ENCODE assay signal across 24 cellular contexts in the genomic region with DNA sequence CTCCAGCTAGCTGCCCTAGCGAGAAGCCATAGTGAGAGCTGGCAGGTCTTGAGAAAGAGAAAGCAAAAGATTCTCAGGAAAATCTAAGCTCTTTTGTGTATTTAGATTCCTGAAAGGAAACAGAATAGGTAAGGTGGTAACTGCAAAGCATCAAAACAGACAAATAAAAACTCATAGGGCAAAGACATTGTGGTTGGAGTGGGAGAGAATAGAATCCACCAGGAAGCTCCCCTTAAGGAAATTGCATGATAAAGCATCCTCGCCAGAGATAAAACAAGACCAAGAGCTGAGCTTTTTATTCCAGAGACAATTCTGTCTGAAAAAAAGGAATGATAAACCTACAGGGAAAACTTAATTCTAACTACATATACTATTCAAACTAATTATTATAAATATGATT.
"Had no signal": no experiment of that assay in that cellular context is flagged by ENCODE, and none has a peak within 500 bp of the region (broad histone marks: within the 10 kb centered on the region; RNA-seq: fewer than 3 reads in every experiment).

No MANE protein-coding gene starts in this region.

- H3K4me3 ChIP-seq: mucosa of descending colon, prostate gland, right atrium auricular region, smooth muscle cell, stomach, thyroid gland had no signal

- DNase-seq: cortex of kidney; hypothalamus; kidney; mesenchymal stem cell; mucosa of descending colon; naive B cell; nucleus accumbens; stimulated activated CD4-positive, alpha-beta T cell treated with anti-CD3 and anti-CD28 coated beads, Interleukin-12 subunit alpha, Interleukin-12 subunit beta, amount 100 ng/mL, for 4 hours; stimulated activated CD4-positive, alpha-beta T cell treated with anti-CD3 and anti-CD28 coated beads, Interleukin-1b, Interleukin-23, amount 100 ng/mL, for 48 hours; stimulated activated CD4-positive, alpha-beta T cell treated with anti-CD3 and anti-CD28 coated beads, Interleukin-4, amount 100 ng/mL, for 1 hour; stimulated activated naive CD4-positive, alpha-beta T cell treated with Interleukin-2 at 50 U/mL for 16 hours; stomach; thyroid gland had no signal

- H3K4me1 Mint-ChIP-seq: mesothelial cell of epicardium; naive B cell; neural crest cell; stimulated activated effector memory CD8-positive, alpha-beta T cell treated with anti-CD3 and anti-CD28 coated beads, Interleukin-12 subunit alpha, Interleukin-12 subunit beta, amount 100 ng/mL, for 72 hours had no signal

- H3K27ac Mint-ChIP-seq: mesothelial cell of epicardium; naive B cell; natural killer cell treated with Interleukin-12 subunit alpha and Interleukin-12 subunit beta and Interleukin-15 and Interleukin-18, amount 100 ng/mL, for 72 hours; stimulated activated effector memory CD8-positive, alpha-beta T cell treated with anti-CD3 and anti-CD28 coated beads, Interleukin-12 subunit alpha, Interleukin-12 subunit beta, amount 100 ng/mL, for 72 hours; type B pancreatic cell had no signal

- H3K27me3 ChIP-seq: right atrium auricular region, stomach, thyroid gland had no signal

- H3K36me3 Mint-ChIP-seq: mesothelial cell of epicardium; naive B cell; stimulated activated effector memory CD8-positive, alpha-beta T cell treated with anti-CD3 and anti-CD28 coated beads, Interleukin-12 subunit alpha, Interleukin-12 subunit beta, amount 100 ng/mL, for 72 hours; type B pancreatic cell had no signal

- H3K9me3 Mint-ChIP-seq: mesothelial cell of epicardium, neural crest cell, type B pancreatic cell had no signal

- H3K9me3 ChIP-seq: mucosa of descending colon, prostate gland, right atrium auricular region, stomach, thyroid gland had no signal

- H3K4me3 Mint-ChIP-seq: mesothelial cell of epicardium; naive B cell; natural killer cell treated with Interleukin-12 subunit alpha and Interleukin-12 subunit beta and Interleukin-15 and Interleukin-18, amount 100 ng/mL, for 72 hours; neural crest cell; stimulated activated effector memory CD8-positive, alpha-beta T cell treated with anti-CD3 and anti-CD28 coated beads, Interleukin-12 subunit alpha, Interleukin-12 subunit beta, amount 100 ng/mL, for 72 hours; type B pancreatic cell had no signal

- H3K27ac ChIP-seq: prostate gland, right atrium auricular region, stomach, thyroid gland had no signal

- H3K27me3 Mint-ChIP-seq: naive B cell; natural killer cell treated with Interleukin-12 subunit alpha and Interleukin-12 subunit beta and Interleukin-15 and Interleukin-18, amount 100 ng/mL, for 72 hours; type B pancreatic cell had no signal

- ATAC-seq: left lobe of liver; mucosa of descending colon; natural killer cell treated with Interleukin-12 subunit alpha and Interleukin-12 subunit beta and Interleukin-15 and Interleukin-18, amount 100 ng/mL, for 72 hours; sciatic nerve; stimulated activated effector memory CD8-positive, alpha-beta T cell treated with anti-CD3 and anti-CD28 coated beads, Interleukin-12 subunit alpha, Interleukin-12 subunit beta, amount 100 ng/mL, for 72 hours had no signal

- H3K4me1 ChIP-seq: prostate gland, right atrium auricular region, stomach, thyroid gland had no signal

- H3K4me2 ChIP-seq: smooth muscle cell had no signal

- FAIRE-seq: frontal cortex, kidney had no signal

- H3K36me3 ChIP-seq: prostate gland, right atrium auricular region, stomach, thyroid gland had no signal
